In genomic region chrX:78024349-78025108, GRCh38 we compare ENCODE assay signal across 9 cellular contexts. TPM values are rescaled to one million over a fixed set of nuclear protein-coding genes. Genes with fewer than 3 reads are reported as not detected.
DNase-seq lines count a peak whose midpoint lies in the region; ATAC-seq, FAIRE-seq and TF ChIP-seq lines count a peak whose summit lies in the region.
"Had no signal": no experiment of that assay in that cellular context is flagged by ENCODE, and none has a peak within 500 bp of the region (broad histone marks: within the 10 kb centered on the region; RNA-seq: fewer than 3 reads in every experiment).

No MANE protein-coding gene starts in this region.

- no peaks in the 10 kb centered on the region for H3K4me1 ChIP-seq in Loucy (ENCODE audit: insufficient read depth, low read length, poor library complexity, severe bottlenecking)
- H3K4me1 ChIP-seq in kidney (ENCODE audit: control insufficient read depth in 1 of 2, insufficient read depth in 1 of 2, low read depth in 1 of 2, low read length in 2 of 2): no peaks in the 10 kb centered on the region

- H3K9me2 ChIP-seq in Loucy (replicated peaks; ENCODE audit: low read depth, low read length): no peaks in the 10 kb centered on the region

- TF ChIP-seq CTCF in Loucy (conservative IDR thresholded peaks at IDR 0.05; ENCODE audit: low read length): peak; percentile 74
- TF ChIP-seq CTCF in kidney (IDR thresholded peaks at IDR 0.05; ENCODE audit: borderline replicate concordance, extremely low read depth, insufficient read depth): peak; percentile 44

- intact Hi-C loops in kidney (cut with DNase I): no loop called here

- no peaks in the 10 kb centered on the region for H3F3A ChIP-seq in Loucy (ENCODE audit: low read depth)

- H3K9ac ChIP-seq in Loucy (ENCODE audit: low read depth, low read length, poor library complexity, severe bottlenecking) (no peak overlapping the region), kidney (ENCODE audit: low read length in 2 of 2) (no peak overlapping the region)

- no peak for ATAC-seq in HG02798 (IDR thresholded peaks at IDR 0.05; ENCODE audit: poor library complexity, unreplicated experiment)

- no peak overlapping the region for H2AFZ ChIP-seq in Loucy (ENCODE audit: low read length)

- H3K27ac ChIP-seq in kidney (ENCODE audit: low read depth in 2 of 2, low read length in 2 of 2): no peak overlapping the region

- no peak overlapping the region for H3K4me2 ChIP-seq in Loucy (ENCODE audit: low read depth, low read length, poor library complexity, severe bottlenecking)

- H3K79me2 ChIP-seq in Loucy (ENCODE audit: insufficient read depth, low read length): no peaks in the 10 kb centered on the region

- H3K4me3 ChIP-seq in Loucy (ENCODE audit: low read length, poor library complexity, severe bottlenecking) (no peak overlapping the region), kidney (ENCODE audit: low read length in 2 of 2) (no peak overlapping the region)

- FAIRE-seq in kidney (lab: Jason Lieb, UNC): no peak

- no peaks in the 10 kb centered on the region for H3K36me3 ChIP-seq in Loucy (ENCODE audit: insufficient read depth, low read length)
- no peaks in the 10 kb centered on the region for H3K36me3 ChIP-seq in kidney (ENCODE audit: control insufficient read depth in 1 of 2, insufficient read depth in 2 of 2, low read length in 2 of 2)

- DNase-seq in AG08396 (ENCODE audit: low spot score): peak; percentile 8
- peak; percentile 3 for DNase-seq in GM03348 (ENCODE audit: low spot score)
- DNase-seq in activated T-cell treated with anti-CD3 and anti-CD28 coated beads, Interleukin-2, amount 50 U/mL, for 1 hour: peak; percentile 32
- no peak for DNase-seq in kidney
- DNase-seq in GF-D8 (lab: John Stamatoyannopoulos, UW): no peak
- DNase-seq in stimulated activated CD4-positive, alpha-beta T cell treated with anti-CD3 and anti-CD28 coated beads, Interleukin-12 subunit alpha, Interleukin-12 subunit beta, amount 100 ng/mL, for 4 hours: no peak

- no peaks in the 10 kb centered on the region for H3K9me3 ChIP-seq in Loucy (ENCODE audit: insufficient read depth, low read depth, low read length)
- no peaks in the 10 kb centered on the region for H3K9me3 ChIP-seq in kidney (ENCODE audit: control insufficient read depth in 1 of 2, low read length in 2 of 2)

- H4K20me1 ChIP-seq in Loucy (ENCODE audit: insufficient read depth, low read length, poor library complexity, severe bottlenecking): no peaks in the 10 kb centered on the region

- no peaks in the 10 kb centered on the region for H3K27me3 ChIP-seq in Loucy (ENCODE audit: insufficient read depth, low read length, poor library complexity, severe bottlenecking)

RNA-seq across cellular contexts. Expression of gene PGAM4, which starts 55.1 kb away (rescaled TPM):
- not detected for total RNA-seq in kidney
- polyA plus RNA-seq in kidney (ENCODE audit: insufficient read depth, low read depth, low replicate concordance): not detected
- total RNA-seq: mononuclear cell had no signal

Comparison
In these comparisons a context has a peak if more than half of its experiments do, and no peak if none do; other contexts are left out.
1. DNase-seq: peak in AG08396 (single experiment), GM03348 (single experiment) and activated T-cell treated with anti-CD3 and anti-CD28 coated beads, Interleukin-2, amount 50 U/mL, for 1 hour (single experiment); none in kidney (single experiment), GF-D8 (single experiment) and stimulated activated CD4-positive, alpha-beta T cell treated with anti-CD3 and anti-CD28 coated beads, Interleukin-12 subunit alpha, Interleukin-12 subunit beta, amount 100 ng/mL, for 4 hours (single experiment).